ENCODE assay signal across 11 cellular contexts in genomic region chr1:47650205-47650604, GRCh38.
DNase-seq lines count a peak whose midpoint lies in the region; ATAC-seq and TF ChIP-seq lines count a peak whose summit lies in the region.
"Had no signal": no experiment of that assay in that cellular context is flagged by ENCODE, and none has a peak within 500 bp of the region (broad histone marks: within the 10 kb centered on the region; RNA-seq: fewer than 3 reads in every experiment).

No MANE protein-coding gene starts in this region.

- DNase-seq in ACHN: peak; percentile 93
- peak; percentile 91 for DNase-seq in M059J (ENCODE audit: low read depth)
- DNase-seq in kidney glomerular epithelial cell (lab: John Stamatoyannopoulos, UW): peak; percentile 99
- no peak for DNase-seq in globus pallidus (ENCODE audit: low spot score)
- DNase-seq in cerebellar nuclear complex (lab: John Stamatoyannopoulos, UW): no peak
- DNase-seq in GM13977 (ENCODE audit: low spot score): no peak
- DNase-seq: activated T-cell treated with anti-CD3 and anti-CD28 coated beads, Interleukin-2, amount 50 U/mL, for 1 hour; Caco-2; NCI-H526 had no signal

- in situ Hi-C loops in ACHN (cut with HindIII; ENCODE audit: low pct_ligation_motif_present, low pct_unique_long_range_greater_than_20kb, low sequenced_read_pairs) (no loop called here), GM13977 (cut with MboI; ENCODE audit: low pct_unique_long_range_greater_than_20kb, low sequenced_read_pairs, unreplicated experiment) (no loop called here)

- no peak for TF ChIP-seq CTCF in GM13977 (IDR thresholded peaks at IDR 0.05; ENCODE audit: extremely low read depth, insufficient read depth, missing control alignments)

- ATAC-seq in SK-N-SH treated with all-trans-retinoic acid at 6 μM for 48 hours (peak; percentile 68), GM21515 (IDR thresholded peaks at IDR 0.05; ENCODE audit: unreplicated experiment) (no peak)

TF ChIP-seq in SK-N-SH treated with all-trans-retinoic acid at 6 μM for 48 hours, 23 proteins besides CTCF, POLR2A, EP300 and RAD21:
- TF ChIP-seq ZFP30 (CRISPR knock-in tag; IDR thresholded peaks at IDR 0.05) (no peak), PATZ1 (CRISPR knock-in tag; IDR thresholded peaks at IDR 0.05; ENCODE audit: borderline replicate concordance) (no peak), CREB5 (CRISPR knock-in tag; IDR thresholded peaks at IDR 0.05; ENCODE audit: low read depth) (no peak), ISL1 (CRISPR knock-in tag; IDR thresholded peaks at IDR 0.05) (no peak), PPARA (CRISPR knock-in tag; IDR thresholded peaks at IDR 0.05; ENCODE audit: borderline replicate concordance) (no peak), ZFP3 (CRISPR knock-in tag; IDR thresholded peaks at IDR 0.05) (no peak), ZNF565 (CRISPR knock-in tag; conservative IDR thresholded peaks at IDR 0.05; ENCODE audit: low read depth) (no peak), ZNF8 (CRISPR knock-in tag; IDR thresholded peaks at IDR 0.05) (no peak), ZNF70 (CRISPR knock-in tag; IDR thresholded peaks at IDR 0.05) (no peak), CSDC2 (CRISPR knock-in tag; IDR thresholded peaks at IDR 0.05) (no peak), POU6F1 (CRISPR knock-in tag; IDR thresholded peaks at IDR 0.05; ENCODE audit: borderline replicate concordance, low read depth) (no peak), OSR1 (CRISPR knock-in tag; IDR thresholded peaks at IDR 0.05) (no peak), ESRRG (CRISPR knock-in tag; IDR thresholded peaks at IDR 0.05) (no peak), GLIS3 (CRISPR knock-in tag; IDR thresholded peaks at IDR 0.05) (no peak), RARB (CRISPR knock-in tag; IDR thresholded peaks at IDR 0.05) (no peak)
- TF ChIP-seq, protein P1, sequence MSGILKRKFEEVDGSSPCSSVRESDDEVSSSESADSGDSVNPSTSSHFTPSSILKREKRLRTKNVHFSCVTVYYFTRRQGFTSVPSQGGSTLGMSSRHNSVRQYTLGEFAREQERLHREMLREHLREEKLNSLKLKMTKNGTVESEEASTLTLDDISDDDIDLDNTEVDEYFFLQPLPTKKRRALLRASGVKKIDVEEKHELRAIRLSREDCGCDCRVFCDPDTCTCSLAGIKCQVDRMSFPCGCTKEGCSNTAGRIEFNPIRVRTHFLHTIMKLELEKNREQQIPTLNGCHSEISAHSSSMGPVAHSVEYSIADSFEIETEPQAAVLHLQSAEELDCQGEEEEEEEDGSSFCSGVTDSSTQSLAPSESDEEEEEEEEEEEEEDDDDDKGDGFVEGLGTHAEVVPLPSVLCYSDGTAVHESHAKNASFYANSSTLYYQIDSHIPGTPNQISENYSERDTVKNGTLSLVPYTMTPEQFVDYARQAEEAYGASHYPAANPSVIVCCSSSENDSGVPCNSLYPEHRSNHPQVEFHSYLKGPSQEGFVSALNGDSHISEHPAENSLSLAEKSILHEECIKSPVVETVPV (CRISPR knock-in tag; IDR thresholded peaks at IDR 0.05): no peak

Comparison
In these comparisons a context has a peak if more than half of its experiments do, and no peak if none do; other contexts are left out.
1. DNase-seq: peak in ACHN (single experiment), M059J (single experiment) and kidney glomerular epithelial cell (single experiment); none in globus pallidus (single experiment), cerebellar nuclear complex (0 of 2) and GM13977 (single experiment).